ENCODE assay signal across 1 cellular context in genomic region chr14:91417134-91417982, GRCh38.
TF ChIP-seq lines count a peak whose summit lies in the region.

Gene CCDC88C, minus strand, starts transcription at chr14:91417820. Its CDS starts 130 bp downstream, at chr14:91417690.

TF ChIP-seq in K562, 482 proteins besides CTCF, POLR2A, EP300 and RAD21 (continued from another document):
- TF ChIP-seq MNT (conservative IDR thresholded peaks at IDR 0.05) = 0 out of 4 replicates have a peak, but pooled peaks of 1 of the 2 experiments have one; percentile 34
